1 cellular context compared by ENCODE assay signal in the genomic region with DNA sequence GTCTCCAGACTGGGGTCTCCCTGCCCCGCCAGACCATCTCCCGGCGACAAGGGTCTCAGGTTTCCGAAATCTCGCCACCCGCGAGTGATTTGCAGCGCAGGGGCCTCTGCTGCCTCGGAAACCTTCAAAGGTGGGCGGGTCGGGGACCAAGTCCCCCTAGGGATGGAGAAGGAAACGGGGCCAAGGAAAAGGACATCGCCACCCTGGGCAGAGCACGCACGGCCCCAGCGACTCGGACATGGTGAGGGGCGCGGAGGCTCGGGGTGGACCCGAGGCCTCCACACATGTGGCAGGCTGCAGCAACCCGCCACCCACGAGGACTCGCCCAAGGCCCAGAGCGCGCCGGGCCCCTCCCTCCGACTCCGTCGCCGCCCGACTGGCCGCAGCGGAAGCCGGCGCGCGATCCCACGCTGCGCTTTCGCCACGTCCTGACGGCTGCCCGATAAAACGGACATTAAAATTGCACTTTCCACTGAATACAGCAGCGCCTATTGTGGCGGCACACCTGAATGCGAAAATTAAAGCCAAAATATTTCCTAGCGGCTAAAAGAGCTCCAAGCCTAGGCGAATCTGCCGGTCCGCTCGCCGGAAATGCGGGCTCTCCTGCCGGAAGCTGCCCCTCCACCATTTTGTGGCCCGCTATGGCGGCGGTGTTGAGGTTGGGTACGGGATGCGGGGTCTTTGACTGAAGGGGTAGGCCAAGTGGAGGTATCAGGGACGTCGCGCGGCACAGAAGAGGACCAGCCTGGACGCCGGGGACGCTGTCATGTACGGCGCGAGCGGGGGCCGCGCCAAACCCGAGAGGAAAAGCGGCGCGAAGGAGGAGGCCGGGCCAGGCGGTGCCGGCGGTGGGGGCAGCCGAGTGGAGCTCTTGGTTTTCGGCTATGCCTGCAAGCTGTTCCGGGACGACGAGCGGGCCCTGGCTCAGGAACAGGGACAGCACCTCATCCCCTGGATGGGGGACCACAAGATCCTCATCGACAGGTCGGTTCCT.
A peak's percentile ranks its signal among the peaks of the same experiment; 100 is the strongest.
TF ChIP-seq lines count a peak whose summit lies in the region.

A gene (plus strand): TSS at position 627 of the 994 bp plus-strand sequence. CDS start 140 bp downstream, at position 767.

TF ChIP-seq in HepG2, 621 proteins besides CTCF, POLR2A, EP300 and RAD21 (continued from another document):
- TF ChIP-seq, protein P1, sequence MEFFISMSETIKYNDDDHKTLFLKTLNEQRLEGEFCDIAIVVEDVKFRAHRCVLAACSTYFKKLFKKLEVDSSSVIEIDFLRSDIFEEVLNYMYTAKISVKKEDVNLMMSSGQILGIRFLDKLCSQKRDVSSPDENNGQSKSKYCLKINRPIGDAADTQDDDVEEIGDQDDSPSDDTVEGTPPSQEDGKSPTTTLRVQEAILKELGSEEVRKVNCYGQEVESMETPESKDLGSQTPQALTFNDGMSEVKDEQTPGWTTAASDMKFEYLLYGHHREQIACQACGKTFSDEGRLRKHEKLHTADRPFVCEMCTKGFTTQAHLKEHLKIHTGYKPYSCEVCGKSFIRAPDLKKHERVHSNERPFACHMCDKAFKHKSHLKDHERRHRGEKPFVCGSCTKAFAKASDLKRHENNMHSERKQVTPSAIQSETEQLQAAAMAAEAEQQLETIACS (CRISPR knock-in tag; IDR thresholded peaks at IDR 0.05) = peak; percentile 51; the same call in 1 of the 2 replicates
- no peak; the same call in 1 of the 2 replicates for TF ChIP-seq HES4 (CRISPR knock-in tag; IDR thresholded peaks at IDR 0.05; ENCODE audit: borderline replicate concordance)
- peak; percentile 36; the same call in 1 of the 2 replicates for TF ChIP-seq NCOR1 (IDR thresholded peaks at IDR 0.05; ENCODE audit: borderline replicate concordance, low read length)
- TF ChIP-seq ZNF441 (CRISPR knock-in tag; IDR thresholded peaks at IDR 0.05; ENCODE audit: borderline replicate concordance) = no peak
- peak; percentile 80 for TF ChIP-seq TAF1 (CRISPR knock-in tag; IDR thresholded peaks at IDR 0.05)
- TF ChIP-seq JUN (CRISPR knock-in tag; IDR thresholded peaks at IDR 0.05) = no peak
- TF ChIP-seq, protein P2, sequence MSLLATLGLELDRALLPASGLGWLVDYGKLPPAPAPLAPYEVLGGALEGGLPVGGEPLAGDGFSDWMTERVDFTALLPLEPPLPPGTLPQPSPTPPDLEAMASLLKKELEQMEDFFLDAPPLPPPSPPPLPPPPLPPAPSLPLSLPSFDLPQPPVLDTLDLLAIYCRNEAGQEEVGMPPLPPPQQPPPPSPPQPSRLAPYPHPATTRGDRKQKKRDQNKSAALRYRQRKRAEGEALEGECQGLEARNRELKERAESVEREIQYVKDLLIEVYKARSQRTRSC (CRISPR knock-in tag; IDR thresholded peaks at IDR 0.05; ENCODE audit: low read depth) = no peak
- TF ChIP-seq, protein P3, sequence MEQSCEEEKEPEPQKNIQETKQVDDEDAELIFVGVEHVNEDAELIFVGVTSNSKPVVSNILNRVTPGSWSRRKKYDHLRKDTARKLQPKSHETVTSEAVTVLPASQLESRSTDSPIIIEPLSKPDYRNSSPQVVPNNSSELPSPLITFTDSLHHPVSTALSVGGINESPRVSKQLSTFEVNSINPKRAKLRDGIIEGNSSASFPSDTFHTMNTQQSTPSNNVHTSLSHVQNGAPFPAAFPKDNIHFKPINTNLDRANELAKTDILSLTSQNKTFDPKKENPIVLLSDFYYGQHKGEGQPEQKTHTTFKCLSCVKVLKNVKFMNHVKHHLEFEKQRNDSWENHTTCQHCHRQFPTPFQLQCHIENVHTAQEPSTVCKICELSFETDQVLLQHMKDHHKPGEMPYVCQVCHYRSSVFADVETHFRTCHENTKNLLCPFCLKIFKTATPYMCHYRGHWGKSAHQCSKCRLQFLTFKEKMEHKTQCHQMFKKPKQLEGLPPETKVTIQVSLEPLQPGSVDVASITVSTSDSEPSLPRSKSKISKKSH (CRISPR knock-in tag; IDR thresholded peaks at IDR 0.05; ENCODE audit: borderline replicate concordance) = peak; percentile 43; the same call in 1 of the 2 replicates
- no peak for TF ChIP-seq FOXA1 (IDR thresholded peaks at IDR 0.05)
- 0 out of 2 replicates have a peak, but pooled peaks have one; percentile 9 for TF ChIP-seq FOXA1 (CRISPR knock-in tag; IDR thresholded peaks at IDR 0.05)
- peak; percentile 86 for TF ChIP-seq ZNF605 (CRISPR knock-in tag; IDR thresholded peaks at IDR 0.05)
- TF ChIP-seq, protein P4, sequence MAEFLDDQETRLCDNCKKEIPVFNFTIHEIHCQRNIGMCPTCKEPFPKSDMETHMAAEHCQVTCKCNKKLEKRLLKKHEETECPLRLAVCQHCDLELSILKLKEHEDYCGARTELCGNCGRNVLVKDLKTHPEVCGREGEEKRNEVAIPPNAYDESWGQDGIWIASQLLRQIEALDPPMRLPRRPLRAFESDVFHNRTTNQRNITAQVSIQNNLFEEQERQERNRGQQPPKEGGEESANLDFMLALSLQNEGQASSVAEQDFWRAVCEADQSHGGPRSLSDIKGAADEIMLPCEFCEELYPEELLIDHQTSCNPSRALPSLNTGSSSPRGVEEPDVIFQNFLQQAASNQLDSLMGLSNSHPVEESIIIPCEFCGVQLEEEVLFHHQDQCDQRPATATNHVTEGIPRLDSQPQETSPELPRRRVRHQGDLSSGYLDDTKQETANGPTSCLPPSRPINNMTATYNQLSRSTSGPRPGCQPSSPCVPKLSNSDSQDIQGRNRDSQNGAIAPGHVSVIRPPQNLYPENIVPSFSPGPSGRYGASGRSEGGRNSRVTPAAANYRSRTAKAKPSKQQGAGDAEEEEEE (CRISPR knock-in tag; IDR thresholded peaks at IDR 0.05; ENCODE audit: borderline replicate concordance) = no peak
- TF ChIP-seq, protein P5, sequence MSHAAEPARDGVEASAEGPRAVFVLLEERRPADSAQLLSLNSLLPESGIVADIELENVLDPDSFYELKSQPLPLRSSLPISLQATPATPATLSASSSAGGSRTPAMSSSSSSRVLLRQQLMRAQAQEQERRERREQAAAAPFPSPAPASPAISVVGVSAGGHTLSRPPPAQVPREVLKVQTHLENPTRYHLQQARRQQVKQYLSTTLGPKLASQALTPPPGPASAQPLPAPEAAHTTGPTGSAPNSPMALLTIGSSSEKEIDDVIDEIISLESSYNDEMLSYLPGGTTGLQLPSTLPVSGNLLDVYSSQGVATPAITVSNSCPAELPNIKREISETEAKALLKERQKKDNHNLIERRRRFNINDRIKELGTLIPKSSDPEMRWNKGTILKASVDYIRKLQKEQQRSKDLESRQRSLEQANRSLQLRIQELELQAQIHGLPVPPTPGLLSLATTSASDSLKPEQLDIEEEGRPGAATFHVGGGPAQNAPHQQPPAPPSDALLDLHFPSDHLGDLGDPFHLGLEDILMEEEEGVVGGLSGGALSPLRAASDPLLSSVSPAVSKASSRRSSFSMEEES (CRISPR knock-in tag; IDR thresholded peaks at IDR 0.05) = no peak
- no peak for TF ChIP-seq ZNF24 (IDR thresholded peaks at IDR 0.05)
- no peak for TF ChIP-seq GATA4 (IDR thresholded peaks at IDR 0.05; ENCODE audit: borderline replicate concordance, low read depth)
- TF ChIP-seq SRSF1 (optimal IDR thresholded peaks at IDR 0.05; ENCODE audit: low read depth, low read length) = peak; percentile 87
- TF ChIP-seq, protein P6, sequence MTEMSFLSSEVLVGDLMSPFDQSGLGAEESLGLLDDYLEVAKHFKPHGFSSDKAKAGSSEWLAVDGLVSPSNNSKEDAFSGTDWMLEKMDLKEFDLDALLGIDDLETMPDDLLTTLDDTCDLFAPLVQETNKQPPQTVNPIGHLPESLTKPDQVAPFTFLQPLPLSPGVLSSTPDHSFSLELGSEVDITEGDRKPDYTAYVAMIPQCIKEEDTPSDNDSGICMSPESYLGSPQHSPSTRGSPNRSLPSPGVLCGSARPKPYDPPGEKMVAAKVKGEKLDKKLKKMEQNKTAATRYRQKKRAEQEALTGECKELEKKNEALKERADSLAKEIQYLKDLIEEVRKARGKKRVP (CRISPR knock-in tag; IDR thresholded peaks at IDR 0.05) = no peak
- TF ChIP-seq NFE2L1 (CRISPR knock-in tag; IDR thresholded peaks at IDR 0.05; ENCODE audit: borderline replicate concordance) = no peak
- TF ChIP-seq ZNF678 (CRISPR knock-in tag; IDR thresholded peaks at IDR 0.05) = no peak
- TF ChIP-seq, protein P7, sequence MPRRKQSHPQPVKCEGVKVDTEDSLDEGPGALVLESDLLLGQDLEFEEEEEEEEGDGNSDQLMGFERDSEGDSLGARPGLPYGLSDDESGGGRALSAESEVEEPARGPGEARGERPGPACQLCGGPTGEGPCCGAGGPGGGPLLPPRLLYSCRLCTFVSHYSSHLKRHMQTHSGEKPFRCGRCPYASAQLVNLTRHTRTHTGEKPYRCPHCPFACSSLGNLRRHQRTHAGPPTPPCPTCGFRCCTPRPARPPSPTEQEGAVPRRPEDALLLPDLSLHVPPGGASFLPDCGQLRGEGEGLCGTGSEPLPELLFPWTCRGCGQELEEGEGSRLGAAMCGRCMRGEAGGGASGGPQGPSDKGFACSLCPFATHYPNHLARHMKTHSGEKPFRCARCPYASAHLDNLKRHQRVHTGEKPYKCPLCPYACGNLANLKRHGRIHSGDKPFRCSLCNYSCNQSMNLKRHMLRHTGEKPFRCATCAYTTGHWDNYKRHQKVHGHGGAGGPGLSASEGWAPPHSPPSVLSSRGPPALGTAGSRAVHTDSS (CRISPR knock-in tag; conservative IDR thresholded peaks at IDR 0.05) = no peak
- no peak for TF ChIP-seq SMC3 (IDR thresholded peaks at IDR 0.05; ENCODE audit: low read length)
- TF ChIP-seq, protein P8, sequence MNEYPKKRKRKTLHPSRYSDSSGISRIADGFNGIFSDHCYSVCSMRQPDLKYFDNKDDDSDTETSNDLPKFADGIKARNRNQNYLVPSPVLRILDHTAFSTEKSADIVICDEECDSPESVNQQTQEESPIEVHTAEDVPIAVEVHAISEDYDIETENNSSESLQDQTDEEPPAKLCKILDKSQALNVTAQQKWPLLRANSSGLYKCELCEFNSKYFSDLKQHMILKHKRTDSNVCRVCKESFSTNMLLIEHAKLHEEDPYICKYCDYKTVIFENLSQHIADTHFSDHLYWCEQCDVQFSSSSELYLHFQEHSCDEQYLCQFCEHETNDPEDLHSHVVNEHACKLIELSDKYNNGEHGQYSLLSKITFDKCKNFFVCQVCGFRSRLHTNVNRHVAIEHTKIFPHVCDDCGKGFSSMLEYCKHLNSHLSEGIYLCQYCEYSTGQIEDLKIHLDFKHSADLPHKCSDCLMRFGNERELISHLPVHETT (CRISPR knock-in tag; conservative IDR thresholded peaks at IDR 0.05) = peak; percentile 68; the same call in 1 of the 2 replicates
- TF ChIP-seq, protein P9, sequence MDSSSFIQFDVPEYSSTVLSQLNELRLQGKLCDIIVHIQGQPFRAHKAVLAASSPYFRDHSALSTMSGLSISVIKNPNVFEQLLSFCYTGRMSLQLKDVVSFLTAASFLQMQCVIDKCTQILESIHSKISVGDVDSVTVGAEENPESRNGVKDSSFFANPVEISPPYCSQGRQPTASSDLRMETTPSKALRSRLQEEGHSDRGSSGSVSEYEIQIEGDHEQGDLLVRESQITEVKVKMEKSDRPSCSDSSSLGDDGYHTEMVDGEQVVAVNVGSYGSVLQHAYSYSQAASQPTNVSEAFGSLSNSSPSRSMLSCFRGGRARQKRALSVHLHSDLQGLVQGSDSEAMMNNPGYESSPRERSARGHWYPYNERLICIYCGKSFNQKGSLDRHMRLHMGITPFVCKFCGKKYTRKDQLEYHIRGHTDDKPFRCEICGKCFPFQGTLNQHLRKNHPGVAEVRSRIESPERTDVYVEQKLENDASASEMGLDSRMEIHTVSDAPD (CRISPR knock-in tag; IDR thresholded peaks at IDR 0.05) = peak; percentile 75; the same call in 1 of the 2 replicates
- no peak; the same call in 1 of the 2 replicates for TF ChIP-seq KLF6 (CRISPR knock-in tag; IDR thresholded peaks at IDR 0.05)
- TF ChIP-seq ZNF556 (CRISPR knock-in tag; IDR thresholded peaks at IDR 0.05; ENCODE audit: borderline replicate concordance) = peak; percentile 91; the same call in 1 of the 2 replicates
- TF ChIP-seq, protein P10, sequence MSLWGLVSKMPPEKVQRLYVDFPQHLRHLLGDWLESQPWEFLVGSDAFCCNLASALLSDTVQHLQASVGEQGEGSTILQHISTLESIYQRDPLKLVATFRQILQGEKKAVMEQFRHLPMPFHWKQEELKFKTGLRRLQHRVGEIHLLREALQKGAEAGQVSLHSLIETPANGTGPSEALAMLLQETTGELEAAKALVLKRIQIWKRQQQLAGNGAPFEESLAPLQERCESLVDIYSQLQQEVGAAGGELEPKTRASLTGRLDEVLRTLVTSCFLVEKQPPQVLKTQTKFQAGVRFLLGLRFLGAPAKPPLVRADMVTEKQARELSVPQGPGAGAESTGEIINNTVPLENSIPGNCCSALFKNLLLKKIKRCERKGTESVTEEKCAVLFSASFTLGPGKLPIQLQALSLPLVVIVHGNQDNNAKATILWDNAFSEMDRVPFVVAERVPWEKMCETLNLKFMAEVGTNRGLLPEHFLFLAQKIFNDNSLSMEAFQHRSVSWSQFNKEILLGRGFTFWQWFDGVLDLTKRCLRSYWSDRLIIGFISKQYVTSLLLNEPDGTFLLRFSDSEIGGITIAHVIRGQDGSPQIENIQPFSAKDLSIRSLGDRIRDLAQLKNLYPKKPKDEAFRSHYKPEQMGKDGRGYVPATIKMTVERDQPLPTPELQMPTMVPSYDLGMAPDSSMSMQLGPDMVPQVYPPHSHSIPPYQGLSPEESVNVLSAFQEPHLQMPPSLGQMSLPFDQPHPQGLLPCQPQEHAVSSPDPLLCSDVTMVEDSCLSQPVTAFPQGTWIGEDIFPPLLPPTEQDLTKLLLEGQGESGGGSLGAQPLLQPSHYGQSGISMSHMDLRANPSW (CRISPR knock-in tag; IDR thresholded peaks at IDR 0.05; ENCODE audit: borderline replicate concordance) = peak; percentile 83; the same call in 1 of the 2 replicates
- TF ChIP-seq ZFP62 (CRISPR knock-in tag; IDR thresholded peaks at IDR 0.05) = no peak
- TF ChIP-seq ZNF326 (CRISPR knock-in tag; IDR thresholded peaks at IDR 0.05; ENCODE audit: borderline replicate concordance) = no peak
- peak; percentile 66; the same call in 1 of the 2 replicates for TF ChIP-seq ZNF570 (CRISPR knock-in tag; IDR thresholded peaks at IDR 0.05; ENCODE audit: borderline replicate concordance)
- TF ChIP-seq ZNF3 (CRISPR knock-in tag; IDR thresholded peaks at IDR 0.05) = no peak
- TF ChIP-seq ZNF564 (CRISPR knock-in tag; IDR thresholded peaks at IDR 0.05) = peak; percentile 59; the same call in 1 of the 2 replicates
- no peak for TF ChIP-seq MAFF (IDR thresholded peaks at IDR 0.05; ENCODE audit: low read depth, low read length)
